Comparison of ENCODE assay signal across 14 cellular contexts in genomic region chr5:151284392-151284967, GRCh38. TPM values are rescaled to one million over a fixed set of nuclear protein-coding genes. Genes with fewer than 3 reads are reported as not detected.
DNase-seq lines count a peak whose midpoint lies in the region; ATAC-seq and TF ChIP-seq lines count a peak whose summit lies in the region.
"Had no signal": no experiment of that assay in that cellular context is flagged by ENCODE, and none has a peak within 500 bp of the region (broad histone marks: within the 10 kb centered on the region; RNA-seq: fewer than 3 reads in every experiment).

No MANE protein-coding gene starts in this region.

- peaks cover 3% of the 10 kb centered on the region for H3K27me3 Mint-ChIP-seq in activated CD8-positive, alpha-beta T cell treated with anti-CD3 and anti-CD28 coated beads for 36 hours
- no peaks in the 10 kb centered on the region for H3K27me3 Mint-ChIP-seq in activated CD8-positive, alpha-beta T cell treated with anti-CD3 and anti-CD28 coated beads, Interleukin-2, amount 10 ng/mL, durations not matched to agents 7 days and 5 days (ENCODE audit: low read depth)
- peaks cover 49% of the 10 kb centered on the region for H3K27me3 Mint-ChIP-seq in Calu3 (ENCODE audit: unreplicated experiment)

- no peaks in the 10 kb centered on the region for H3K36me3 ChIP-seq in psoas muscle (ENCODE audit: insufficient read depth in 1 of 2, low read depth in 1 of 2)
- H3K36me3 ChIP-seq in transverse colon: no peaks in the 10 kb centered on the region

- ATAC-seq in activated CD8-positive, alpha-beta T cell treated with anti-CD3 and anti-CD28 coated beads for 36 hours: peak; percentile 53
- ATAC-seq in activated CD8-positive, alpha-beta T cell treated with anti-CD3 and anti-CD28 coated beads, Interleukin-2, amount 10 ng/mL, durations not matched to agents 7 days and 5 days: no peak
- ATAC-seq in psoas muscle: no peak

- no peak overlapping the region for H3K27ac Mint-ChIP-seq in activated CD8-positive, alpha-beta T cell treated with anti-CD3 and anti-CD28 coated beads for 36 hours
- no peak overlapping the region for H3K27ac Mint-ChIP-seq in activated CD8-positive, alpha-beta T cell treated with anti-CD3 and anti-CD28 coated beads, Interleukin-2, amount 10 ng/mL, durations not matched to agents 7 days and 5 days
- H3K27ac Mint-ChIP-seq in Calu3 (ENCODE audit: unreplicated experiment): no peak overlapping the region
- H3K27ac Mint-ChIP-seq: activated T-cell treated with anti-CD3 and anti-CD28 coated beads, Interleukin-2, amount 50 U/mL, for 24 hours; T-helper 1 cell treated with Interleukin-12 subunit alpha and Interleukin-12 subunit beta and Interleukin-4 antibody, amounts not matched to agents 30 μg/mL and 1 μg/mL, for 36 hours had no signal

- TF ChIP-seq POLR2A in transverse colon (IDR thresholded peaks at IDR 0.05): no peak

- TF ChIP-seq EP300 in transverse colon (IDR thresholded peaks at IDR 0.05; ENCODE audit: low read depth): no peak

- POLR2A ChIA-PET in activated CD8-positive, alpha-beta T cell treated with anti-CD3 and anti-CD28 coated beads for 36 hours (lab: Charles Lee): no interaction called here
- POLR2A ChIA-PET in activated CD8-positive, alpha-beta T cell treated with anti-CD3 and anti-CD28 coated beads, Interleukin-2, amount 10 ng/mL, durations not matched to agents 7 days and 5 days (lab: Charles Lee): no interaction called here

- 33 to 35% (median 33%) methylated on average over 8 of the region's 8 CpGs for WGBS in psoas muscle, 3 donors
- WGBS in transverse colon (ENCODE audit: low coverage in 1 of 2), 2 donors: 35 to 67% methylated on average over 3 to 8 of the region's 8 CpGs

- in situ Hi-C loops in transverse colon (cut with MboI; ENCODE audit: low pct_ligation_motif_present in 1 of 4, low pct_unique_long_range_greater_than_20kb in 1 of 4, low sequenced_read_pairs in 3 of 4): no loop called here

- H3K9me3 Mint-ChIP-seq in activated CD8-positive, alpha-beta T cell treated with anti-CD3 and anti-CD28 coated beads for 36 hours: no peaks in the 10 kb centered on the region
- no peaks in the 10 kb centered on the region for H3K9me3 Mint-ChIP-seq in activated CD8-positive, alpha-beta T cell treated with anti-CD3 and anti-CD28 coated beads, Interleukin-2, amount 10 ng/mL, durations not matched to agents 7 days and 5 days (ENCODE audit: insufficient read depth)
- H3K9me3 Mint-ChIP-seq in Calu3 (ENCODE audit: low read depth, unreplicated experiment): no peaks in the 10 kb centered on the region
- H3K9me3 Mint-ChIP-seq: activated T-cell treated with anti-CD3 and anti-CD28 coated beads, Interleukin-2, amount 50 U/mL, for 24 hours; central memory CD8-positive, alpha-beta T cell; T-helper 1 cell treated with Interleukin-12 subunit alpha and Interleukin-12 subunit beta and Interleukin-4 antibody, amounts not matched to agents 30 μg/mL and 1 μg/mL, for 36 hours had no signal

- peak; percentile 53 for TF ChIP-seq CTCF in activated CD8-positive, alpha-beta T cell treated with anti-CD3 and anti-CD28 coated beads for 36 hours (IDR thresholded peaks at IDR 0.05)
- TF ChIP-seq CTCF in psoas muscle (IDR thresholded peaks at IDR 0.05): peak; percentile 6
- TF ChIP-seq CTCF in transverse colon (IDR thresholded peaks at IDR 0.05): no peak
- no peak for TF ChIP-seq CTCF in Calu3 (IDR thresholded peaks at IDR 0.05; ENCODE audit: unreplicated experiment)

- peak; percentile 27 for DNase-seq in activated CD8-positive, alpha-beta T cell treated with anti-CD3 and anti-CD28 coated beads for 36 hours
- DNase-seq in activated CD8-positive, alpha-beta T cell treated with anti-CD3 and anti-CD28 coated beads, Interleukin-2, amount 10 ng/mL, durations not matched to agents 7 days and 5 days: no peak
- DNase-seq in Kasumi-1 (lab: John Stamatoyannopoulos, UW) (peak; percentile 2 to 19), cerebellar cortex (ENCODE audit: low spot score) (peak; percentile 5), psoas muscle (no peak), transverse colon (no peak), Calu3 (no peak), NCI-H2227 (lab: John Stamatoyannopoulos, UW; ENCODE audit: unreplicated experiment) (no peak)
- DNase-seq: activated T-cell treated with anti-CD3 and anti-CD28 coated beads, Interleukin-2, amount 50 U/mL, for 24 hours; GM23248; hippocampal formation; NCI-H2029 had no signal

- no peaks in the 10 kb centered on the region for H3K4me1 ChIP-seq in psoas muscle
- no peaks in the 10 kb centered on the region for H3K4me1 ChIP-seq in transverse colon

- no peaks in the 10 kb centered on the region for H3K4me1 Mint-ChIP-seq in activated CD8-positive, alpha-beta T cell treated with anti-CD3 and anti-CD28 coated beads for 36 hours (ENCODE audit: low read depth)
- no peaks in the 10 kb centered on the region for H3K4me1 Mint-ChIP-seq in activated CD8-positive, alpha-beta T cell treated with anti-CD3 and anti-CD28 coated beads, Interleukin-2, amount 10 ng/mL, durations not matched to agents 7 days and 5 days (ENCODE audit: low read depth)
- peaks cover 8% of the 10 kb centered on the region for H3K4me1 Mint-ChIP-seq in Calu3 (ENCODE audit: low read depth, unreplicated experiment)
- H3K4me1 Mint-ChIP-seq: central memory CD8-positive, alpha-beta T cell had no signal

- H3K4me3 Mint-ChIP-seq in activated CD8-positive, alpha-beta T cell treated with anti-CD3 and anti-CD28 coated beads for 36 hours: no peak overlapping the region
- H3K4me3 Mint-ChIP-seq in activated CD8-positive, alpha-beta T cell treated with anti-CD3 and anti-CD28 coated beads, Interleukin-2, amount 10 ng/mL, durations not matched to agents 7 days and 5 days: no peak overlapping the region
- no peak overlapping the region for H3K4me3 Mint-ChIP-seq in Calu3 (ENCODE audit: low read depth, unreplicated experiment)
- H3K4me3 Mint-ChIP-seq: activated T-cell treated with anti-CD3 and anti-CD28 coated beads, Interleukin-2, amount 50 U/mL, for 24 hours; central memory CD8-positive, alpha-beta T cell; T-helper 1 cell treated with Interleukin-12 subunit alpha and Interleukin-12 subunit beta and Interleukin-4 antibody, amounts not matched to agents 30 μg/mL and 1 μg/mL, for 36 hours had no signal

- no peak overlapping the region for H3K27ac ChIP-seq in psoas muscle
- no peak overlapping the region for H3K27ac ChIP-seq in transverse colon
- H3K27ac ChIP-seq: GM23248 had no signal

- no TSS peak for BruUV-seq in Calu3 (replicated peaks; lab: Mats Ljungman, UMichigan)

- H3K9me3 ChIP-seq in psoas muscle (no peaks in the 10 kb centered on the region), transverse colon (no peaks in the 10 kb centered on the region)

- H3K36me3 Mint-ChIP-seq in activated CD8-positive, alpha-beta T cell treated with anti-CD3 and anti-CD28 coated beads for 36 hours (ENCODE audit: low read depth): no peaks in the 10 kb centered on the region
- H3K36me3 Mint-ChIP-seq in activated CD8-positive, alpha-beta T cell treated with anti-CD3 and anti-CD28 coated beads, Interleukin-2, amount 10 ng/mL, durations not matched to agents 7 days and 5 days (ENCODE audit: low read depth): no peaks in the 10 kb centered on the region
- no peaks in the 10 kb centered on the region for H3K36me3 Mint-ChIP-seq in Calu3 (ENCODE audit: insufficient read depth, unreplicated experiment)

- intact Hi-C loops in activated CD8-positive, alpha-beta T cell treated with anti-CD3 and anti-CD28 coated beads for 36 hours (cut with micrococcal nuclease): no loop called here
- intact Hi-C loops in psoas muscle (cut with DNase I) (no loop called here), transverse colon (cut with DNase I; ENCODE audit: low total_unique reads) (no loop called here), Calu3 (cut with micrococcal nuclease; ENCODE audit: unreplicated experiment) (no loop called here)

- H3K27me3 ChIP-seq in psoas muscle (ENCODE audit: insufficient read depth in 3 of 3, low read length in 2 of 3) (peaks cover 0 to 3% (median 0%) of the 10 kb centered on the region in 3 donors), transverse colon (no peaks in the 10 kb centered on the region)

- CTCF ChIA-PET in activated CD8-positive, alpha-beta T cell treated with anti-CD3 and anti-CD28 coated beads for 36 hours (lab: Charles Lee): interaction anchor here (0.7 to 1.4 kb wide), 2 partner anchors 31 to 33 kb away, joined by 3 to 4 read pairs; no protein-coding TSS in a partner anchor
- CTCF ChIA-PET in activated CD8-positive, alpha-beta T cell treated with anti-CD3 and anti-CD28 coated beads, Interleukin-2, amount 10 ng/mL, durations not matched to agents 7 days and 5 days (lab: Charles Lee): interaction anchor here (0.6 to 1.1 kb wide), 3 partner anchors 8 to 14 kb away, joined by 3 to 4 read pairs (median 3); no protein-coding TSS in a partner anchor
- CTCF ChIA-PET in Calu3 (lab: Charles Lee): no interaction called here

- no peak overlapping the region for H3K4me3 ChIP-seq in psoas muscle
- no peak overlapping the region for H3K4me3 ChIP-seq in transverse colon
- H3K4me3 ChIP-seq: GM23248 had no signal

RNA-seq across cellular contexts. Expression of gene SLC36A3, which starts 19.1 kb away (rescaled TPM):
- not detected for total RNA-seq in activated CD8-positive, alpha-beta T cell treated with anti-CD3 and anti-CD28 coated beads for 36 hours
- total RNA-seq in activated CD8-positive, alpha-beta T cell treated with anti-CD3 and anti-CD28 coated beads, Interleukin-2, amount 10 ng/mL, durations not matched to agents 7 days and 5 days: not detected
- total RNA-seq in psoas muscle (not detected), transverse colon (not detected), Calu3 (2022) (not detected in 2 replicates)
- not detected for polyA plus RNA-seq in psoas muscle
- total RNA-seq: GM23248 had no signal
- polyA plus RNA-seq: GM23248 had no signal

RNA-seq across cellular contexts. Expression of gene GM2A, which starts 31.5 kb away (rescaled TPM):
- 10 to 100 TPM; 13.3 to 13.7 TPM for total RNA-seq in activated CD8-positive, alpha-beta T cell treated with anti-CD3 and anti-CD28 coated beads for 36 hours
- total RNA-seq in activated CD8-positive, alpha-beta T cell treated with anti-CD3 and anti-CD28 coated beads, Interleukin-2, amount 10 ng/mL, durations not matched to agents 7 days and 5 days: 10 to 100 TPM; 19.5 to 19.6 TPM
- total RNA-seq in psoas muscle: 10 to 100 TPM in 2 of 4 donors, 1 to 10 TPM in 2; 4.0 to 12.1 (median 8.0) TPM
- 10 to 100 TPM in 1 of 3 donors, 1 to 10 TPM in 2; 3.0 to 11.6 (median 6.9) TPM for polyA plus RNA-seq in psoas muscle
- 10 to 100 TPM in 2 of 4 donors, 1 to 10 TPM in 2; 5.6 to 19.5 (median 11.2) TPM for total RNA-seq in transverse colon
- total RNA-seq in Calu3 (2022): 21.1 and 22.4 TPM in 2 replicates

Comparison
In these comparisons a context has a peak if more than half of its experiments do, and no peak if none do; other contexts are left out.
1. DNase-seq: peak in activated CD8-positive, alpha-beta T cell treated with anti-CD3 and anti-CD28 coated beads for 36 hours (single experiment), Kasumi-1 (2 of 2) and cerebellar cortex (single experiment); none in activated CD8-positive, alpha-beta T cell treated with anti-CD3 and anti-CD28 coated beads, Interleukin-2, amount 10 ng/mL, durations not matched to agents 7 days and 5 days (single experiment), psoas muscle (0 of 2), transverse colon (single experiment), Calu3 (single experiment) and NCI-H2227 (single experiment).
2. CTCF ChIP-seq: peak in activated CD8-positive, alpha-beta T cell treated with anti-CD3 and anti-CD28 coated beads for 36 hours (single experiment) and psoas muscle (single experiment); none in transverse colon (0 of 5) and Calu3 (single experiment).